ENCODE assay signal across 8 cellular contexts in genomic region chr7:129434846-129435318, GRCh38. TPM values are rescaled to one million over a fixed set of nuclear protein-coding genes. Genes with fewer than 3 reads are reported as not detected.
DNase-seq lines count a peak whose midpoint lies in the region; ATAC-seq and TF ChIP-seq lines count a peak whose summit lies in the region.

No MANE protein-coding gene starts in this region.

- H3K36me3 Mint-ChIP-seq in T-cell, result no peaks in the 10 kb centered on the region
- H3K36me3 Mint-ChIP-seq in natural killer cell, result no peaks in the 10 kb centered on the region

- no peaks in the 10 kb centered on the region for H3K27me3 ChIP-seq in HAP-1 (ENCODE audit: low read depth)

- H3K27me3 Mint-ChIP-seq in T-cell, result peaks cover 22 to 26% of the 10 kb centered on the region in 2 donors
- H3K27me3 Mint-ChIP-seq in natural killer cell (ENCODE audit: low read depth in 2 of 2), result peaks cover 17 to 29% of the 10 kb centered on the region in 2 donors

- intact Hi-C loops in natural killer cell (cut with micrococcal nuclease), result no loop called here

- H3K9me3 Mint-ChIP-seq in T-cell (no peaks in the 10 kb centered on the region), natural killer cell (no peaks in the 10 kb centered on the region)

- TF ChIP-seq CTCF in natural killer cell (IDR thresholded peaks at IDR 0.05), result no peak
- no peak for TF ChIP-seq CTCF in GM13977 (IDR thresholded peaks at IDR 0.05; ENCODE audit: extremely low read depth, insufficient read depth, missing control alignments)

- in situ Hi-C loops in HAP-1 (cut with MboI; ENCODE audit: low sequenced_read_pairs), result no loop called here
- in situ Hi-C loops in GM13977 (cut with MboI; ENCODE audit: low pct_unique_long_range_greater_than_20kb, low sequenced_read_pairs, unreplicated experiment), result no loop called here

- H3K27ac Mint-ChIP-seq in T-cell (no peak overlapping the region), natural killer cell (peak overlapping the region in 1 of 2 donors; percentile 87)

- no peak for ATAC-seq in T-cell (replicated peaks in 1 of 4)
- ATAC-seq in natural killer cell, result no peak
- ATAC-seq in GM21526 (IDR thresholded peaks at IDR 0.05; ENCODE audit: low FRiP score, unreplicated experiment), result no peak
- ATAC-seq in HG03460 (IDR thresholded peaks at IDR 0.05; ENCODE audit: unreplicated experiment), result no peak

- DNase-seq in AG08396 (ENCODE audit: low spot score) (peak; percentile 42), HAP-1 (ENCODE audit: low spot score in 2 of 2) (peak; percentile 31 to 44), T-cell (peak in 4 of 34 experiments; percentile 1 to 2 (median 1)), erythroblast (lab: John Stamatoyannopoulos, UW) (peak; percentile 47 to 66), natural killer cell (no peak), GM13977 (ENCODE audit: low spot score) (no peak)

- H3K4me3 Mint-ChIP-seq in T-cell (peak overlapping the region; percentile 88 to 93 (median 91)), natural killer cell (peak overlapping the region; percentile 96)

- H3K4me3 ChIP-seq in HAP-1, result peak overlapping the region; percentile 73

- H3K4me1 Mint-ChIP-seq in T-cell (peaks cover 17 to 19% (median 17%) of the 10 kb centered on the region in 3 donors), natural killer cell (peaks cover 22% of the 10 kb centered on the region in 2 donors)

- no peaks in the 10 kb centered on the region for H3K36me3 ChIP-seq in HAP-1 (replicated peaks)

- TF ChIP-seq POLR2A in erythroblast (IDR thresholded peaks at IDR 0.05; ENCODE audit: low read length), result no peak

- peaks cover 7% of the 10 kb centered on the region for H3K4me1 ChIP-seq in HAP-1

- no peaks in the 10 kb centered on the region for H3K9me3 ChIP-seq in HAP-1

- CTCF ChIA-PET in T-cell (lab: Charles Lee), result interaction anchor here in 1 of 2 donors (1.0 to 1.3 kb wide), 2 partner anchors 37 to 173 kb away, joined by 3 to 5 read pairs; no protein-coding TSS in a partner anchor

- POLR2A ChIA-PET in T-cell (lab: Charles Lee), result interaction anchor here (0.5 to 0.9 kb wide), 2 partner anchors 173 to 497 kb away, joined by 3 to 4 read pairs; no protein-coding TSS in a partner anchor

RNA-seq across cellular contexts. Expression of gene STRIP2, which starts 0.7 kb away (rescaled TPM):
- under 1 TPM; 0.39 to 0.47 (median 0.42) TPM for total RNA-seq in T-cell
- 1 to 10 TPM; 1.7 to 2.3 (median 2.1) TPM for total RNA-seq in natural killer cell

Comparison
In these comparisons a context has a peak if more than half of its experiments do, and no peak if none do; other contexts are left out.
1. DNase-seq: peak in AG08396 (single experiment), HAP-1 (2 of 2) and erythroblast (2 of 2); none in natural killer cell (single experiment) and GM13977 (single experiment).